In genomic region chr19:55586976-55587668, GRCh38 we compare ENCODE assay signal across 1 cellular context.
TF ChIP-seq lines count a peak whose summit lies in the region.

No MANE protein-coding gene starts in this region.

TF ChIP-seq in HepG2, 621 proteins besides CTCF, POLR2A, EP300 and RAD21 (continues in another document):
- TF ChIP-seq CREB1 (IDR thresholded peaks at IDR 0.05), result no peak
- peak; percentile 44; the same call in 1 of the 2 replicates for TF ChIP-seq CREB1 (CRISPR knock-in tag; IDR thresholded peaks at IDR 0.05)
- TF ChIP-seq, protein P1, sequence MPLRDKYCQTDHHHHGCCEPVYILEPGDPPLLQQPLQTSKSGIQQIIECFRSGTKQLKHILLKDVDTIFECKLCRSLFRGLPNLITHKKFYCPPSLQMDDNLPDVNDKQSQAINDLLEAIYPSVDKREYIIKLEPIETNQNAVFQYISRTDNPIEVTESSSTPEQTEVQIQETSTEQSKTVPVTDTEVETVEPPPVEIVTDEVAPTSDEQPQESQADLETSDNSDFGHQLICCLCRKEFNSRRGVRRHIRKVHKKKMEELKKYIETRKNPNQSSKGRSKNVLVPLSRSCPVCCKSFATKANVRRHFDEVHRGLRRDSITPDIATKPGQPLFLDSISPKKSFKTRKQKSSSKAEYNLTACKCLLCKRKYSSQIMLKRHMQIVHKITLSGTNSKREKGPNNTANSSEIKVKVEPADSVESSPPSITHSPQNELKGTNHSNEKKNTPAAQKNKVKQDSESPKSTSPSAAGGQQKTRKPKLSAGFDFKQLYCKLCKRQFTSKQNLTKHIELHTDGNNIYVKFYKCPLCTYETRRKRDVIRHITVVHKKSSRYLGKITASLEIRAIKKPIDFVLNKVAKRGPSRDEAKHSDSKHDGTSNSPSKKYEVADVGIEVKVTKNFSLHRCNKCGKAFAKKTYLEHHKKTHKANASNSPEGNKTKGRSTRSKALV (CRISPR knock-in tag; IDR thresholded peaks at IDR 0.05), result no peak
- TF ChIP-seq MXI1 (IDR thresholded peaks at IDR 0.05; ENCODE audit: borderline replicate concordance, low read depth, low read length), result peak; percentile 83; the same call in 2 of the 3 replicates
- TF ChIP-seq BHLHE40 (IDR thresholded peaks at IDR 0.05; ENCODE audit: low read length), result no peak
- TF ChIP-seq POLR2AphosphoS5 (IDR thresholded peaks at IDR 0.05; ENCODE audit: low read depth, low read length), result 0 out of 2 replicates have a peak, but pooled peaks have one; percentile 22
- peak; percentile 92 for TF ChIP-seq RFX3 (CRISPR knock-in tag; IDR thresholded peaks at IDR 0.05)
- TF ChIP-seq ZNF44 (CRISPR knock-in tag; IDR thresholded peaks at IDR 0.05), result no peak
- TF ChIP-seq, protein P2, sequence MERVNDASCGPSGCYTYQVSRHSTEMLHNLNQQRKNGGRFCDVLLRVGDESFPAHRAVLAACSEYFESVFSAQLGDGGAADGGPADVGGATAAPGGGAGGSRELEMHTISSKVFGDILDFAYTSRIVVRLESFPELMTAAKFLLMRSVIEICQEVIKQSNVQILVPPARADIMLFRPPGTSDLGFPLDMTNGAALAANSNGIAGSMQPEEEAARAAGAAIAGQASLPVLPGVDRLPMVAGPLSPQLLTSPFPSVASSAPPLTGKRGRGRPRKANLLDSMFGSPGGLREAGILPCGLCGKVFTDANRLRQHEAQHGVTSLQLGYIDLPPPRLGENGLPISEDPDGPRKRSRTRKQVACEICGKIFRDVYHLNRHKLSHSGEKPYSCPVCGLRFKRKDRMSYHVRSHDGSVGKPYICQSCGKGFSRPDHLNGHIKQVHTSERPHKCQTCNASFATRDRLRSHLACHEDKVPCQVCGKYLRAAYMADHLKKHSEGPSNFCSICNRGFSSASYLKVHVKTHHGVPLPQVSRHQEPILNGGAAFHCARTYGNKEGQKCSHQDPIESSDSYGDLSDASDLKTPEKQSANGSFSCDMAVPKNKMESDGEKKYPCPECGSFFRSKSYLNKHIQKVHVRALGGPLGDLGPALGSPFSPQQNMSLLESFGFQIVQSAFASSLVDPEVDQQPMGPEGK (CRISPR knock-in tag; IDR thresholded peaks at IDR 0.05), result peak; percentile 39; the same call in 1 of the 2 replicates
- no peak for TF ChIP-seq NR2F1 (CRISPR knock-in tag; IDR thresholded peaks at IDR 0.05)
- peak; percentile 46 for TF ChIP-seq HNRNPLL (IDR thresholded peaks at IDR 0.05; ENCODE audit: low read depth, low read length, poor library complexity, severe bottlenecking)
- no peak for TF ChIP-seq HIC2 (CRISPR knock-in tag; IDR thresholded peaks at IDR 0.05; ENCODE audit: low read depth)
- TF ChIP-seq GABPB1 (CRISPR knock-in tag; IDR thresholded peaks at IDR 0.05), result peak; percentile 33; the same call in 1 of the 2 replicates
- no peak for TF ChIP-seq TAF15 (IDR thresholded peaks at IDR 0.05; ENCODE audit: low read depth, low read length, poor library complexity, severe bottlenecking)
- peak; percentile 27 for TF ChIP-seq ZEB1 (IDR thresholded peaks at IDR 0.05; ENCODE audit: insufficient replicate concordance, low read depth)
- peak; percentile 34; the same call in 1 of the 2 replicates for TF ChIP-seq HOXA5 (CRISPR knock-in tag; IDR thresholded peaks at IDR 0.05)
- TF ChIP-seq ZSCAN21 (CRISPR knock-in tag; IDR thresholded peaks at IDR 0.05; ENCODE audit: borderline replicate concordance), result 0 out of 2 replicates have a peak, but pooled peaks have one; percentile 6
- TF ChIP-seq SP1 (IDR thresholded peaks at IDR 0.05), result no peak
- peak; percentile 73 for TF ChIP-seq SP1 (CRISPR knock-in tag; IDR thresholded peaks at IDR 0.05)
- TF ChIP-seq ZNF501 (CRISPR knock-in tag; IDR thresholded peaks at IDR 0.05), result peak; percentile 56; the same call in 1 of the 2 replicates
- TF ChIP-seq ATRX (CRISPR knock-in tag; IDR thresholded peaks at IDR 0.05; ENCODE audit: borderline replicate concordance), result no peak
- TF ChIP-seq GABPA (IDR thresholded peaks at IDR 0.05; ENCODE audit: low read depth, low read length), result no peak
- TF ChIP-seq GABPA (CRISPR knock-in tag; IDR thresholded peaks at IDR 0.05; ENCODE audit: low read depth), result 0 out of 2 replicates have a peak, but pooled peaks have one; percentile 35
- TF ChIP-seq ZMYM4 (CRISPR knock-in tag; IDR thresholded peaks at IDR 0.05), result no peak
- 0 out of 2 replicates have a peak, but pooled peaks have one; percentile 71 for TF ChIP-seq PCBP1 (IDR thresholded peaks at IDR 0.05; ENCODE audit: borderline replicate concordance, low read depth, low read length)
- TF ChIP-seq MAX (IDR thresholded peaks at IDR 0.05), result peak; percentile 34; the same call in 1 of the 2 replicates
- TF ChIP-seq HOXA3 (CRISPR knock-in tag; IDR thresholded peaks at IDR 0.05), result peak; percentile 31; the same call in 1 of the 2 replicates
- TF ChIP-seq DRAP1 (CRISPR knock-in tag; IDR thresholded peaks at IDR 0.05), result peak; percentile 22; the same call in 1 of the 2 replicates
- no peak for TF ChIP-seq FOXM1 (CRISPR knock-in tag; IDR thresholded peaks at IDR 0.05)
- TF ChIP-seq ZNF543 (CRISPR knock-in tag; IDR thresholded peaks at IDR 0.05), result no peak
- peak; percentile 43; the same call in 1 of the 2 replicates for TF ChIP-seq ARID4A (CRISPR knock-in tag; IDR thresholded peaks at IDR 0.05; ENCODE audit: borderline replicate concordance)
- peak; percentile 82 for TF ChIP-seq SAP130 (CRISPR knock-in tag; IDR thresholded peaks at IDR 0.05; ENCODE audit: low read depth)
- TF ChIP-seq NAIF1 (CRISPR knock-in tag; IDR thresholded peaks at IDR 0.05; ENCODE audit: borderline replicate concordance), result no peak
- TF ChIP-seq ARID5B (CRISPR knock-in tag; IDR thresholded peaks at IDR 0.05), result 0 out of 2 replicates have a peak, but pooled peaks have one; percentile 8
- no peak for TF ChIP-seq PRDM4 (CRISPR knock-in tag; IDR thresholded peaks at IDR 0.05; ENCODE audit: borderline replicate concordance)
- 0 out of 2 replicates have a peak, but pooled peaks have one; percentile 20 for TF ChIP-seq REPIN1 (CRISPR knock-in tag; IDR thresholded peaks at IDR 0.05; ENCODE audit: borderline replicate concordance, low read depth)
- TF ChIP-seq CHD2 (IDR thresholded peaks at IDR 0.05; ENCODE audit: low read depth, low read length), result peak; percentile 90
- TF ChIP-seq ZNF331 (CRISPR knock-in tag; IDR thresholded peaks at IDR 0.05), result peak; percentile 12; the same call in 1 of the 2 replicates
- TF ChIP-seq TMF1 (CRISPR knock-in tag; IDR thresholded peaks at IDR 0.05; ENCODE audit: low read depth), result no peak
- TF ChIP-seq PHF20 (CRISPR knock-in tag; IDR thresholded peaks at IDR 0.05), result no peak
- TF ChIP-seq MTA3 (CRISPR knock-in tag; IDR thresholded peaks at IDR 0.05), result no peak
- no peak for TF ChIP-seq TOE1 (CRISPR knock-in tag; IDR thresholded peaks at IDR 0.05)
- TF ChIP-seq KLF11 (CRISPR knock-in tag; IDR thresholded peaks at IDR 0.05), result peak; percentile 39; the same call in 1 of the 2 replicates
- peak; percentile 38; the same call in 1 of the 2 replicates for TF ChIP-seq SALL1 (CRISPR knock-in tag; IDR thresholded peaks at IDR 0.05)
- TF ChIP-seq ZNF839 (CRISPR knock-in tag; IDR thresholded peaks at IDR 0.05; ENCODE audit: borderline replicate concordance), result peak; percentile 40; the same call in 1 of the 2 replicates
- no peak for TF ChIP-seq ZFP1 (CRISPR knock-in tag; IDR thresholded peaks at IDR 0.05)
- peak; percentile 95 for TF ChIP-seq ZNF629 (CRISPR knock-in tag; conservative IDR thresholded peaks at IDR 0.05)
- 0 out of 2 replicates have a peak, but pooled peaks have one; percentile 64 for TF ChIP-seq RFXAP (CRISPR knock-in tag; IDR thresholded peaks at IDR 0.05; ENCODE audit: borderline replicate concordance)
- no peak for TF ChIP-seq SSRP1 (CRISPR knock-in tag; IDR thresholded peaks at IDR 0.05)
- TF ChIP-seq HDAC1 (CRISPR knock-in tag; IDR thresholded peaks at IDR 0.05), result peak; percentile 39
- peak; percentile 37; the same call in 1 of the 2 replicates for TF ChIP-seq PHF21A (CRISPR knock-in tag; IDR thresholded peaks at IDR 0.05)
